Comparison of ENCODE assay signal across 2 cellular contexts in the genomic region with DNA sequence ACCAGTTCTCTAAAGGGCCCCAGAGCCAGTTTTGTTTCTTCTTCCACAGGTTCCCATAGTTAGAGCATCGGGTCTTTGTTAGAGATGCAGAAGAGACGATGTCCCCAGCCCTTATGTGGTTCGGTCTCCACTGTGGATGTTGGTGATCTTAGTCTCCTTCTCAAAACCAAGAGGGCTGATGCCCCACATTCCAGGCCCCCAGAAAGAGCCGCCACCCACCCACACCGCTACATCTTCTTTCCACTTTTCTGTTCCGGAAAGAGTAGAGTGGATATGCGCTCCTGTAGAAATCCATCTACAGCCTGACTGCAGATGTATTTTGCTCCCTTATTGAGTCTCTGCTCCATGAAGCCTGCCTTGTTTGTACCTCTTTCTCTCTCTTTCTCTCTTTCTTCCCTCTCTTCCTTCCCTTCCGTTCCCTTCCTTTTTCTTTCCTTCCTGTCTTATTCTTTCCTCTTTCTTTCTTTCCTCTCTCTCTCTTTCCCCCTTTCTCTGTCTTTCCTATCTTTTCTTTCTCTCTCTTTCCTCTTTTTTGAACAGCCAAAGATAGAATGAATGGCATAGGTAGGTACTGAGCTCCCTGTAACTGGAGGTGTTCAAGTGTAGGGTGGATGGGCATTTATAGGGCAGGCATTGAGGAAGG.
TF ChIP-seq lines count a peak whose summit lies in the region.

No MANE protein-coding gene starts in this region.

TF ChIP-seq in SK-N-SH, 30 proteins besides CTCF, POLR2A, EP300 and RAD21 (continued from another document):
- TF ChIP-seq, protein P1, sequence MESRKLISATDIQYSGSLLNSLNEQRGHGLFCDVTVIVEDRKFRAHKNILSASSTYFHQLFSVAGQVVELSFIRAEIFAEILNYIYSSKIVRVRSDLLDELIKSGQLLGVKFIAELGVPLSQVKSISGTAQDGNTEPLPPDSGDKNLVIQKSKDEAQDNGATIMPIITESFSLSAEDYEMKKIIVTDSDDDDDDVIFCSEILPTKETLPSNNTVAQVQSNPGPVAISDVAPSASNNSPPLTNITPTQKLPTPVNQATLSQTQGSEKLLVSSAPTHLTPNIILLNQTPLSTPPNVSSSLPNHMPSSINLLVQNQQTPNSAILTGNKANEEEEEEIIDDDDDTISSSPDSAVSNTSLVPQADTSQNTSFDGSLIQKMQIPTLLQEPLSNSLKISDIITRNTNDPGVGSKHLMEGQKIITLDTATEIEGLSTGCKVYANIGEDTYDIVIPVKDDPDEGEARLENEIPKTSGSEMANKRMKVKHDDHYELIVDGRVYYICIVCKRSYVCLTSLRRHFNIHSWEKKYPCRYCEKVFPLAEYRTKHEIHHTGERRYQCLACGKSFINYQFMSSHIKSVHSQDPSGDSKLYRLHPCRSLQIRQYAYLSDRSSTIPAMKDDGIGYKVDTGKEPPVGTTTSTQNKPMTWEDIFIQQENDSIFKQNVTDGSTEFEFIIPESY (IDR thresholded peaks at IDR 0.05; ENCODE audit: borderline replicate concordance, low read depth): no peak
- TF ChIP-seq POLR2AphosphoS5 (IDR thresholded peaks at IDR 0.05; ENCODE audit: low read depth, low read length): no peak
- no peak for TF ChIP-seq YY1 (IDR thresholded peaks at IDR 0.05; ENCODE audit: low read depth)
- TF ChIP-seq GABPA (IDR thresholded peaks at IDR 0.05; ENCODE audit: low read depth): no peak
TF ChIP-seq in SK-N-SH: peak in this region for 0.

TF ChIP-seq in SK-N-SH treated with all-trans-retinoic acid at 6 μM for 48 hours, 23 proteins besides CTCF, POLR2A, EP300 and RAD21 (continued from another document):
- TF ChIP-seq ESRRG (CRISPR knock-in tag; IDR thresholded peaks at IDR 0.05) (no peak), ZC3H10 (CRISPR knock-in tag; IDR thresholded peaks at IDR 0.05) (no peak), CREB5 (CRISPR knock-in tag; IDR thresholded peaks at IDR 0.05; ENCODE audit: low read depth) (no peak), BACH2 (CRISPR knock-in tag; IDR thresholded peaks at IDR 0.05; ENCODE audit: borderline replicate concordance) (no peak), TCF4 (CRISPR knock-in tag; IDR thresholded peaks at IDR 0.05; ENCODE audit: borderline replicate concordance) (no peak), TSHZ2 (CRISPR knock-in tag; IDR thresholded peaks at IDR 0.05) (no peak), ISL1 (CRISPR knock-in tag; IDR thresholded peaks at IDR 0.05) (no peak), ZFP3 (CRISPR knock-in tag; IDR thresholded peaks at IDR 0.05) (no peak), ZNF8 (CRISPR knock-in tag; IDR thresholded peaks at IDR 0.05) (no peak), TOX (CRISPR knock-in tag; IDR thresholded peaks at IDR 0.05; ENCODE audit: borderline replicate concordance) (no peak), ZNF565 (CRISPR knock-in tag; conservative IDR thresholded peaks at IDR 0.05; ENCODE audit: low read depth) (no peak)
